In the genomic region with DNA sequence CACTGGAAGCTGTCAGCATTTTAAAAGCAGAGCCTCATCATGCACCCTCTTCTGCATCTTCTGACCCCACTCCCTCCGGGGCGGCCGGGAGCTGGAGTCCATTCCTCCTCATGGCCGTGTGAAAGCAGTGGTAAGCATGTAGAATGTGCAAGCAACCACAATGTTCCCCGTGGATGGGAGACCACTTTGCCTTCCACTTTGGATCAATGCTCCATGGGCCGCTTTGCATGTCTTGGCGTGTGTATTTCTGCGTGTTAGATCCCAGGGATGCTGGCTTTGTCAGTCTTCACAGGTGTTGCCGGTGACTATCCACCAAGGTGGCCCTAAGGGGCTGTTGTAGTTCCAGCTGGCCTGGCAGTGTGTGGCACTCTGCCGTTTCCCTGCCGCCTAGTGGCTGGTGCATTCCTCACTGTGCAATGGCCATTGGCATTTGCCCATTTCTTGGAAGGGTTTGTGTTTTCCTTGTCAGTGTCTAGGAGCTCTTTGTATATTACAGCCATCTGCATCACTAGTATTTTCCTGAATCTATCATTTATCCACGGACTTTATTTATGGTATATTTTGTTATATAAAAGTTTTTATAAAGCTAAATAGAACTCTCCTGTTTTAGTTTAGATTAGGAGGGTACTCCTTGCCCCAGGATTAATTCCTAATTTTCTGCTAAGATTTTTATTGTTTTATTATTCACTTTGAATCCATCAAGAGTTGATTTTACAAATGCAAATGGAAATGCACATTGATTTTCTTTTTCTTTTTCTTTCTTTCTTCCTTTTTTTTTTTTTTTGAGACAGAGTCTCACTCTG, we compare ENCODE assay signal across 9 cellular contexts. TPM values are rescaled to one million over a fixed set of nuclear protein-coding genes. Genes with fewer than 3 reads are reported as not detected.
A peak's percentile ranks its signal among the peaks of the same experiment; 100 is the strongest.
DNase-seq lines count a peak whose midpoint lies in the region; ATAC-seq lines count a peak whose summit lies in the region.
"Had no signal": no experiment of that assay in that cellular context is flagged by ENCODE, and none has a peak within 500 bp of the region (broad histone marks: within the 10 kb centered on the region; RNA-seq: fewer than 3 reads in every experiment).

No MANE protein-coding gene starts in this region.

- ATAC-seq in left ventricle myocardium superior (peak; percentile 83), HG02588 (IDR thresholded peaks at IDR 0.05; ENCODE audit: unreplicated experiment) (no peak)

- intact Hi-C loops in left ventricle myocardium superior (cut with micrococcal nuclease), result no loop called here
- intact Hi-C loops in posterior vena cava (cut with DNase I), result loop anchor here in 1 of 2 donors (5.0 kb wide), 1 partner anchor 232 kb away; no protein-coding TSS in a partner anchor

- DNase-seq in NCI-H2171 treated with DMSO at 0.1 percent for 48 hours (lab: John Stamatoyannopoulos, UW) (peak; percentile 55), NCI-H2171 (lab: John Stamatoyannopoulos, UW) (no peak), SW480 (ENCODE audit: low spot score) (peak; percentile 73), left ventricle myocardium superior (peak; percentile 60), superior temporal gyrus (ENCODE audit: extremely low spot score) (peak; percentile 85), posterior vena cava (ENCODE audit: low spot score) (no peak)
- no peak for DNase-seq in central memory CD4-positive, alpha-beta T cell

RNA-seq across cellular contexts. Expression of gene ALDH3A1, which starts 5.8 kb away (rescaled TPM):
- not detected for total RNA-seq in left ventricle myocardium superior
- total RNA-seq in posterior vena cava, result under 1 TPM in 1 of 2 donors, not detected in 1; 0.46 TPM
- total RNA-seq: T-helper 1 cell treated with Interleukin-12 subunit alpha and Interleukin-12 subunit beta and Interleukin-4 antibody, amounts not matched to agents 30 ng/mL and 1 ng/mL, for 36 hours had no signal

RNA-seq across cellular contexts. Expression of gene SLC47A2, which starts 37.5 kb away (rescaled TPM):
- total RNA-seq in left ventricle myocardium superior (not detected), posterior vena cava (not detected)
- total RNA-seq: T-helper 1 cell treated with Interleukin-12 subunit alpha and Interleukin-12 subunit beta and Interleukin-4 antibody, amounts not matched to agents 30 ng/mL and 1 ng/mL, for 36 hours had no signal

Comparison
In these comparisons a context has a peak if more than half of its experiments do, and no peak if none do; other contexts are left out.
1. DNase-seq: peak in NCI-H2171 treated with DMSO at 0.1 percent for 48 hours (single experiment), SW480 (single experiment), left ventricle myocardium superior (single experiment) and superior temporal gyrus (single experiment); none in NCI-H2171 (single experiment), central memory CD4-positive, alpha-beta T cell (single experiment) and posterior vena cava (single experiment).